Comparison of ENCODE assay signal across 22 cellular contexts in genomic region chr20:48777821-48778220, GRCh38.
"Had no signal": no experiment of that assay in that cellular context is flagged by ENCODE, and none has a peak within 500 bp of the region (broad histone marks: within the 10 kb centered on the region; RNA-seq: fewer than 3 reads in every experiment).

No MANE protein-coding gene starts in this region.

- ATAC-seq: activated naive CD8-positive, alpha-beta T cell treated with anti-CD3 and anti-CD28 coated beads, Interleukin-2, amount 50 U/mL, for 24 hours; mucosa of descending colon; SK-N-SH treated with all-trans-retinoic acid at 6 μM for 48 hours had no signal

- H3K9me3 Mint-ChIP-seq: central memory CD8-positive, alpha-beta T cell had no signal

- H3K27me3 ChIP-seq: brain microvascular endothelial cell, colonic mucosa, right atrium auricular region had no signal

- H3K4me3 Mint-ChIP-seq: activated naive CD4-positive, alpha-beta T cell treated with anti-CD3 and anti-CD28 coated beads, Interleukin-2, amount 10 ng/mL, durations not matched to agents 7 days and 5 days; activated naive CD8-positive, alpha-beta T cell treated with anti-CD3 and anti-CD28 coated beads, Interleukin-2, amount 50 U/mL, for 24 hours; central memory CD8-positive, alpha-beta T cell; neural crest cell had no signal

- H3K27ac Mint-ChIP-seq: activated naive CD4-positive, alpha-beta T cell treated with anti-CD3 and anti-CD28 coated beads, Interleukin-2, amount 10 ng/mL, durations not matched to agents 7 days and 5 days had no signal

- H3K4me3 ChIP-seq: colonic mucosa, mucosa of descending colon, prostate gland, right atrium auricular region, skin epidermis had no signal

- H3K27ac ChIP-seq: brain microvascular endothelial cell, colonic mucosa, prostate gland, right atrium auricular region had no signal

- H3K27me3 Mint-ChIP-seq: activated naive CD4-positive, alpha-beta T cell treated with anti-CD3 and anti-CD28 coated beads, Interleukin-2, amount 10 ng/mL, durations not matched to agents 7 days and 5 days; activated naive CD8-positive, alpha-beta T cell treated with anti-CD3 and anti-CD28 coated beads, Interleukin-2, amount 50 U/mL, for 24 hours; central memory CD8-positive, alpha-beta T cell; naive B cell had no signal

- DNase-seq: activated CD4-positive, alpha-beta T cell treated with anti-CD3 and anti-CD28 coated beads, Interleukin-2, amount 50 U/mL, for 4 hours; activated CD4-positive, CD25-positive, alpha-beta regulatory T cell treated with anti-CD3 and anti-CD28 coated beads, Interleukin-2, amount 50 U/mL, for 72 hours; activated effector memory CD4-positive, alpha-beta T cell treated with Interleukin-2 at 50 U/mL for 16 hours; activated naive CD4-positive, alpha-beta T cell treated with anti-CD3 and anti-CD28 coated beads, Interleukin-2, amount 10 ng/mL, durations not matched to agents 7 days and 5 days; activated naive CD8-positive, alpha-beta T cell treated with anti-CD3 and anti-CD28 coated beads, Interleukin-2, amount 50 U/mL, for 24 hours; activated T-cell treated with anti-CD3 and anti-CD28 coated beads, Interleukin-2, amount 50 U/mL, for 1 hour; aorta; brain microvascular endothelial cell; colonic mucosa; mesenchymal stem cell; mucosa of descending colon; naive B cell; stimulated activated CD4-positive, alpha-beta T cell treated with anti-CD3 and anti-CD28 coated beads, Interleukin-15, amount 100 ng/mL, for 24 hours; stimulated activated CD4-positive, alpha-beta T cell treated with anti-CD3 and anti-CD28 coated beads, Interleukin-4, amount 100 ng/mL, for 1 hour; T-helper 1 cell; T1000 had no signal
